ENCODE assay signal across 1 cellular context in the genomic region with DNA sequence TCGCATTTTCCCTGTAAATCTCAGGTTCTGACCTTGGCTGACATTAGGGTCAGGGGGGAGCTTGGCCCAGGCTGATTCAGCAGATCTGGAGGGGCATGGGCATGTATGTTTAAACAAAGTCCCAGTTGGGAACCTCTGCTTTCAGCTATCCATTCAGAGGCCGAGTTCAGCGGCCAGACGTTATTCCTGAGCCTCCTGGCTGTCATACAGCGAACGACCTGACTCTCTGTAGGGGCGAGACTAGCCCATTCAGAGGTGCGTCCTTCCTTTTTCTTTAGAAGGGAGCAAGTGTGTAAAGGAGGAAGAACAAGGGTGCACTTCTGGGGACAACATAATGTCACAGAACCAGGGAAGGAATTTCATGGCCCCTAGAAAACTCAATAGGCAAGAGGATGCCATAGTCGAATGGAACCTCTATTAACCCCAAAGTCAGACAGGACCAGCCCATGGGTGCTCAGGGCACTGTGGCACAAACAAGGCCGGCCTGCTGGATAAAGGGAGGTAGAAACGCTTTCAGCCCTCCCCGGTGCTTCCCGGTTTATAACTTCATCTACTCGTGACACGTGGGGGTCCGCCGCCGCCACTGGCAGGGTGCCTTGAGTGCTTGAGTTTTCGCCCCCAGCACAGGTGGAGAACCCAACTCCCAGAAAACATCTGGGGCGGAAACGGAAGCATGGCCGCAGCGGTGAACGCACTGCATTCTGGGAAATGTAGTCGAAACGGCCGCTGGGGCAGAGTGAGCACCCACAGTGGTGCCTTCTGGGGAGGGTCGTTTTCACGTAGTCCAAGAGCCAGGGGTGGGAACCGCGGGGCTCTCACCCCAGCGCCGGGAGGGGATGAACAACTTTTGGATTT.
TF ChIP-seq lines count a peak whose summit lies in the region.

No MANE protein-coding gene starts in this region.

TF ChIP-seq in K562, 482 proteins besides CTCF, POLR2A, EP300 and RAD21 (continued from another document and continues in another):
- TF ChIP-seq, protein P1, sequence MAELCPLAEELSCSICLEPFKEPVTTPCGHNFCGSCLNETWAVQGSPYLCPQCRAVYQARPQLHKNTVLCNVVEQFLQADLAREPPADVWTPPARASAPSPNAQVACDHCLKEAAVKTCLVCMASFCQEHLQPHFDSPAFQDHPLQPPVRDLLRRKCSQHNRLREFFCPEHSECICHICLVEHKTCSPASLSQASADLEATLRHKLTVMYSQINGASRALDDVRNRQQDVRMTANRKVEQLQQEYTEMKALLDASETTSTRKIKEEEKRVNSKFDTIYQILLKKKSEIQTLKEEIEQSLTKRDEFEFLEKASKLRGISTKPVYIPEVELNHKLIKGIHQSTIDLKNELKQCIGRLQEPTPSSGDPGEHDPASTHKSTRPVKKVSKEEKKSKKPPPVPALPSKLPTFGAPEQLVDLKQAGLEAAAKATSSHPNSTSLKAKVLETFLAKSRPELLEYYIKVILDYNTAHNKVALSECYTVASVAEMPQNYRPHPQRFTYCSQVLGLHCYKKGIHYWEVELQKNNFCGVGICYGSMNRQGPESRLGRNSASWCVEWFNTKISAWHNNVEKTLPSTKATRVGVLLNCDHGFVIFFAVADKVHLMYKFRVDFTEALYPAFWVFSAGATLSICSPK (IDR thresholded peaks at IDR 0.05; ENCODE audit: borderline replicate concordance): no peak
- TF ChIP-seq KLF6 (CRISPR knock-in tag; IDR thresholded peaks at IDR 0.05; ENCODE audit: borderline replicate concordance): no peak
- no peak for TF ChIP-seq SLC30A9 (CRISPR knock-in tag; IDR thresholded peaks at IDR 0.05)
- TF ChIP-seq KLF13 (tag; IDR thresholded peaks at IDR 0.05; ENCODE audit: borderline replicate concordance, low read depth): no peak
- no peak for TF ChIP-seq CBX8 (IDR thresholded peaks at IDR 0.05; ENCODE audit: borderline replicate concordance, extremely low read depth, low read depth, low read length, poor library complexity, severe bottlenecking)
- no peak for TF ChIP-seq ZNF589 (CRISPR knock-in tag; IDR thresholded peaks at IDR 0.05; ENCODE audit: low read depth)
- peak; percentile 74; the same call in 1 of the 2 replicates for TF ChIP-seq PHF8 (IDR thresholded peaks at IDR 0.05; ENCODE audit: borderline replicate concordance, low read length)
- TF ChIP-seq, protein P2, sequence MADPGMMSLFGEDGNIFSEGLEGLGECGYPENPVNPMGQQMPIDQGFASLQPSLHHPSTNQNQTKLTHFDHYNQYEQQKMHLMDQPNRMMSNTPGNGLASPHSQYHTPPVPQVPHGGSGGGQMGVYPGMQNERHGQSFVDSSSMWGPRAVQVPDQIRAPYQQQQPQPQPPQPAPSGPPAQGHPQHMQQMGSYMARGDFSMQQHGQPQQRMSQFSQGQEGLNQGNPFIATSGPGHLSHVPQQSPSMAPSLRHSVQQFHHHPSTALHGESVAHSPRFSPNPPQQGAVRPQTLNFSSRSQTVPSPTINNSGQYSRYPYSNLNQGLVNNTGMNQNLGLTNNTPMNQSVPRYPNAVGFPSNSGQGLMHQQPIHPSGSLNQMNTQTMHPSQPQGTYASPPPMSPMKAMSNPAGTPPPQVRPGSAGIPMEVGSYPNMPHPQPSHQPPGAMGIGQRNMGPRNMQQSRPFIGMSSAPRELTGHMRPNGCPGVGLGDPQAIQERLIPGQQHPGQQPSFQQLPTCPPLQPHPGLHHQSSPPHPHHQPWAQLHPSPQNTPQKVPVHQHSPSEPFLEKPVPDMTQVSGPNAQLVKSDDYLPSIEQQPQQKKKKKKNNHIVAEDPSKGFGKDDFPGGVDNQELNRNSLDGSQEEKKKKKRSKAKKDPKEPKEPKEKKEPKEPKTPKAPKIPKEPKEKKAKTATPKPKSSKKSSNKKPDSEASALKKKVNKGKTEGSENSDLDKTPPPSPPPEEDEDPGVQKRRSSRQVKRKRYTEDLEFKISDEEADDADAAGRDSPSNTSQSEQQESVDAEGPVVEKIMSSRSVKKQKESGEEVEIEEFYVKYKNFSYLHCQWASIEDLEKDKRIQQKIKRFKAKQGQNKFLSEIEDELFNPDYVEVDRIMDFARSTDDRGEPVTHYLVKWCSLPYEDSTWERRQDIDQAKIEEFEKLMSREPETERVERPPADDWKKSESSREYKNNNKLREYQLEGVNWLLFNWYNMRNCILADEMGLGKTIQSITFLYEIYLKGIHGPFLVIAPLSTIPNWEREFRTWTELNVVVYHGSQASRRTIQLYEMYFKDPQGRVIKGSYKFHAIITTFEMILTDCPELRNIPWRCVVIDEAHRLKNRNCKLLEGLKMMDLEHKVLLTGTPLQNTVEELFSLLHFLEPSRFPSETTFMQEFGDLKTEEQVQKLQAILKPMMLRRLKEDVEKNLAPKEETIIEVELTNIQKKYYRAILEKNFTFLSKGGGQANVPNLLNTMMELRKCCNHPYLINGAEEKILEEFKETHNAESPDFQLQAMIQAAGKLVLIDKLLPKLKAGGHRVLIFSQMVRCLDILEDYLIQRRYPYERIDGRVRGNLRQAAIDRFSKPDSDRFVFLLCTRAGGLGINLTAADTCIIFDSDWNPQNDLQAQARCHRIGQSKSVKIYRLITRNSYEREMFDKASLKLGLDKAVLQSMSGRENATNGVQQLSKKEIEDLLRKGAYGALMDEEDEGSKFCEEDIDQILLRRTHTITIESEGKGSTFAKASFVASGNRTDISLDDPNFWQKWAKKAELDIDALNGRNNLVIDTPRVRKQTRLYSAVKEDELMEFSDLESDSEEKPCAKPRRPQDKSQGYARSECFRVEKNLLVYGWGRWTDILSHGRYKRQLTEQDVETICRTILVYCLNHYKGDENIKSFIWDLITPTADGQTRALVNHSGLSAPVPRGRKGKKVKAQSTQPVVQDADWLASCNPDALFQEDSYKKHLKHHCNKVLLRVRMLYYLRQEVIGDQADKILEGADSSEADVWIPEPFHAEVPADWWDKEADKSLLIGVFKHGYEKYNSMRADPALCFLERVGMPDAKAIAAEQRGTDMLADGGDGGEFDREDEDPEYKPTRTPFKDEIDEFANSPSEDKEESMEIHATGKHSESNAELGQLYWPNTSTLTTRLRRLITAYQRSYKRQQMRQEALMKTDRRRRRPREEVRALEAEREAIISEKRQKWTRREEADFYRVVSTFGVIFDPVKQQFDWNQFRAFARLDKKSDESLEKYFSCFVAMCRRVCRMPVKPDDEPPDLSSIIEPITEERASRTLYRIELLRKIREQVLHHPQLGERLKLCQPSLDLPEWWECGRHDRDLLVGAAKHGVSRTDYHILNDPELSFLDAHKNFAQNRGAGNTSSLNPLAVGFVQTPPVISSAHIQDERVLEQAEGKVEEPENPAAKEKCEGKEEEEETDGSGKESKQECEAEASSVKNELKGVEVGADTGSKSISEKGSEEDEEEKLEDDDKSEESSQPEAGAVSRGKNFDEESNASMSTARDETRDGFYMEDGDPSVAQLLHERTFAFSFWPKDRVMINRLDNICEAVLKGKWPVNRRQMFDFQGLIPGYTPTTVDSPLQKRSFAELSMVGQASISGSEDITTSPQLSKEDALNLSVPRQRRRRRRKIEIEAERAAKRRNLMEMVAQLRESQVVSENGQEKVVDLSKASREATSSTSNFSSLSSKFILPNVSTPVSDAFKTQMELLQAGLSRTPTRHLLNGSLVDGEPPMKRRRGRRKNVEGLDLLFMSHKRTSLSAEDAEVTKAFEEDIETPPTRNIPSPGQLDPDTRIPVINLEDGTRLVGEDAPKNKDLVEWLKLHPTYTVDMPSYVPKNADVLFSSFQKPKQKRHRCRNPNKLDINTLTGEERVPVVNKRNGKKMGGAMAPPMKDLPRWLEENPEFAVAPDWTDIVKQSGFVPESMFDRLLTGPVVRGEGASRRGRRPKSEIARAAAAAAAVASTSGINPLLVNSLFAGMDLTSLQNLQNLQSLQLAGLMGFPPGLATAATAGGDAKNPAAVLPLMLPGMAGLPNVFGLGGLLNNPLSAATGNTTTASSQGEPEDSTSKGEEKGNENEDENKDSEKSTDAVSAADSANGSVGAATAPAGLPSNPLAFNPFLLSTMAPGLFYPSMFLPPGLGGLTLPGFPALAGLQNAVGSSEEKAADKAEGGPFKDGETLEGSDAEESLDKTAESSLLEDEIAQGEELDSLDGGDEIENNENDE (IDR thresholded peaks at IDR 0.05; ENCODE audit: low read depth, low read length): no peak
- no peak for TF ChIP-seq ZNF217 (CRISPR knock-in tag; IDR thresholded peaks at IDR 0.05)
- TF ChIP-seq, protein P3, sequence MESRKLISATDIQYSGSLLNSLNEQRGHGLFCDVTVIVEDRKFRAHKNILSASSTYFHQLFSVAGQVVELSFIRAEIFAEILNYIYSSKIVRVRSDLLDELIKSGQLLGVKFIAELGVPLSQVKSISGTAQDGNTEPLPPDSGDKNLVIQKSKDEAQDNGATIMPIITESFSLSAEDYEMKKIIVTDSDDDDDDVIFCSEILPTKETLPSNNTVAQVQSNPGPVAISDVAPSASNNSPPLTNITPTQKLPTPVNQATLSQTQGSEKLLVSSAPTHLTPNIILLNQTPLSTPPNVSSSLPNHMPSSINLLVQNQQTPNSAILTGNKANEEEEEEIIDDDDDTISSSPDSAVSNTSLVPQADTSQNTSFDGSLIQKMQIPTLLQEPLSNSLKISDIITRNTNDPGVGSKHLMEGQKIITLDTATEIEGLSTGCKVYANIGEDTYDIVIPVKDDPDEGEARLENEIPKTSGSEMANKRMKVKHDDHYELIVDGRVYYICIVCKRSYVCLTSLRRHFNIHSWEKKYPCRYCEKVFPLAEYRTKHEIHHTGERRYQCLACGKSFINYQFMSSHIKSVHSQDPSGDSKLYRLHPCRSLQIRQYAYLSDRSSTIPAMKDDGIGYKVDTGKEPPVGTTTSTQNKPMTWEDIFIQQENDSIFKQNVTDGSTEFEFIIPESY (CRISPR knock-in tag; IDR thresholded peaks at IDR 0.05): no peak
- no peak for TF ChIP-seq KAT2B (IDR thresholded peaks at IDR 0.05; ENCODE audit: low read depth, low read length)
- TF ChIP-seq GABPB1 (CRISPR knock-in tag; IDR thresholded peaks at IDR 0.05): peak; percentile 96
- TF ChIP-seq POLR2AphosphoS5 (IDR thresholded peaks at IDR 0.05; ENCODE audit: control insufficient read depth, insufficient read depth, low read depth, low read length): no peak
- no peak for TF ChIP-seq KAT7 (CRISPR knock-in tag; IDR thresholded peaks at IDR 0.05; ENCODE audit: borderline replicate concordance)
- TF ChIP-seq SAP30 (IDR thresholded peaks at IDR 0.05; ENCODE audit: borderline replicate concordance, insufficient read depth, low read depth, low read length, poor library complexity, severe bottlenecking): no peak
- TF ChIP-seq TGIF2 (CRISPR knock-in tag; IDR thresholded peaks at IDR 0.05): no peak
- TF ChIP-seq RAD51 (IDR thresholded peaks at IDR 0.05; ENCODE audit: borderline replicate concordance, low read depth): no peak
- no peak for TF ChIP-seq HNRNPLL (IDR thresholded peaks at IDR 0.05; ENCODE audit: low read depth, low read length, poor library complexity, severe bottlenecking)
- no peak for TF ChIP-seq ADNP (tag; IDR thresholded peaks at IDR 0.05)
- no peak for TF ChIP-seq ZFPM2 (CRISPR knock-in tag; IDR thresholded peaks at IDR 0.05)
- TF ChIP-seq TFAM (CRISPR knock-in tag; conservative IDR thresholded peaks at IDR 0.05): no peak
- no peak for TF ChIP-seq NCOA2 (IDR thresholded peaks at IDR 0.05; ENCODE audit: partially characterized antibody in 2 of 2)
- TF ChIP-seq, protein P4, sequence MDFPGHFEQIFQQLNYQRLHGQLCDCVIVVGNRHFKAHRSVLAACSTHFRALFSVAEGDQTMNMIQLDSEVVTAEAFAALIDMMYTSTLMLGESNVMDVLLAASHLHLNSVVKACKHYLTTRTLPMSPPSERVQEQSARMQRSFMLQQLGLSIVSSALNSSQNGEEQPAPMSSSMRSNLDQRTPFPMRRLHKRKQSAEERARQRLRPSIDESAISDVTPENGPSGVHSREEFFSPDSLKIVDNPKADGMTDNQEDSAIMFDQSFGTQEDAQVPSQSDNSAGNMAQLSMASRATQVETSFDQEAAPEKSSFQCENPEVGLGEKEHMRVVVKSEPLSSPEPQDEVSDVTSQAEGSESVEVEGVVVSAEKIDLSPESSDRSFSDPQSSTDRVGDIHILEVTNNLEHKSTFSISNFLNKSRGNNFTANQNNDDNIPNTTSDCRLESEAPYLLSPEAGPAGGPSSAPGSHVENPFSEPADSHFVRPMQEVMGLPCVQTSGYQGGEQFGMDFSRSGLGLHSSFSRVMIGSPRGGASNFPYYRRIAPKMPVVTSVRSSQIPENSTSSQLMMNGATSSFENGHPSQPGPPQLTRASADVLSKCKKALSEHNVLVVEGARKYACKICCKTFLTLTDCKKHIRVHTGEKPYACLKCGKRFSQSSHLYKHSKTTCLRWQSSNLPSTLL (IDR thresholded peaks at IDR 0.05): no peak
- no peak for TF ChIP-seq ZNF586 (CRISPR knock-in tag; conservative IDR thresholded peaks at IDR 0.05)
- no peak for TF ChIP-seq SP2 (IDR thresholded peaks at IDR 0.05; ENCODE audit: extremely low read depth, low read depth, low read length, poor library complexity, severe bottlenecking)
- TF ChIP-seq POLR2G (IDR thresholded peaks at IDR 0.05; ENCODE audit: low read depth, low read length): peak; percentile 61
- TF ChIP-seq, protein P5, sequence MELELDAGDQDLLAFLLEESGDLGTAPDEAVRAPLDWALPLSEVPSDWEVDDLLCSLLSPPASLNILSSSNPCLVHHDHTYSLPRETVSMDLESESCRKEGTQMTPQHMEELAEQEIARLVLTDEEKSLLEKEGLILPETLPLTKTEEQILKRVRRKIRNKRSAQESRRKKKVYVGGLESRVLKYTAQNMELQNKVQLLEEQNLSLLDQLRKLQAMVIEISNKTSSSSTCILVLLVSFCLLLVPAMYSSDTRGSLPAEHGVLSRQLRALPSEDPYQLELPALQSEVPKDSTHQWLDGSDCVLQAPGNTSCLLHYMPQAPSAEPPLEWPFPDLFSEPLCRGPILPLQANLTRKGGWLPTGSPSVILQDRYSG (tag; conservative IDR thresholded peaks at IDR 0.05; ENCODE audit: low read depth): peak; percentile 81
- TF ChIP-seq FOXA3 (CRISPR knock-in tag; conservative IDR thresholded peaks at IDR 0.05 in 1 of 2, IDR thresholded peaks at IDR 0.05 in 1 of 2): 0 out of 4 replicates have a peak, but pooled peaks of 1 of the 2 experiments have one; percentile 45
- no peak for TF ChIP-seq ZNF668 (CRISPR knock-in tag; IDR thresholded peaks at IDR 0.05)
- TF ChIP-seq SUPT5H (IDR thresholded peaks at IDR 0.05): peak; percentile 60; the same call in 1 of the 2 replicates
- peak in 1 of 2 experiments; percentile 86; a peak in 2 of 4 replicates for TF ChIP-seq KDM4B (IDR thresholded peaks at IDR 0.05; ENCODE audit: borderline replicate concordance in 2 of 2, low read depth in 1 of 2)
- TF ChIP-seq ZNF124 (CRISPR knock-in tag; IDR thresholded peaks at IDR 0.05): no peak
- TF ChIP-seq L3MBTL2 (IDR thresholded peaks at IDR 0.05): peak; percentile 74
- TF ChIP-seq PML (IDR thresholded peaks at IDR 0.05; ENCODE audit: low read length): no peak
- TF ChIP-seq, protein P6, sequence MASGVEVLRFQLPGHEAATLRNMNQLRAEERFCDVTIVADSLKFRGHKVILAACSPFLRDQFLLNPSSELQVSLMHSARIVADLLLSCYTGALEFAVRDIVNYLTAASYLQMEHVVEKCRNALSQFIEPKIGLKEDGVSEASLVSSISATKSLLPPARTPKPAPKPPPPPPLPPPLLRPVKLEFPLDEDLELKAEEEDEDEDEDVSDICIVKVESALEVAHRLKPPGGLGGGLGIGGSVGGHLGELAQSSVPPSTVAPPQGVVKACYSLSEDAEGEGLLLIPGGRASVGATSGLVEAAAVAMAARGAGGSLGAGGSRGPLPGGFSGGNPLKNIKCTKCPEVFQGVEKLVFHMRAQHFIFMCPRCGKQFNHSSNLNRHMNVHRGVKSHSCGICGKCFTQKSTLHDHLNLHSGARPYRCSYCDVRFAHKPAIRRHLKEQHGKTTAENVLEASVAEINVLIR (CRISPR knock-in tag; IDR thresholded peaks at IDR 0.05): no peak
